Comparison of ENCODE assay signal across 16 cellular contexts in genomic region chr3:137642831-137643230, GRCh38.
DNase-seq lines count a peak whose midpoint lies in the region; ATAC-seq and FAIRE-seq lines count a peak whose summit lies in the region.
"Had no signal": no experiment of that assay in that cellular context is flagged by ENCODE, and none has a peak within 500 bp of the region (broad histone marks: within the 10 kb centered on the region; RNA-seq: fewer than 3 reads in every experiment).

No MANE protein-coding gene starts in this region.

- no peak overlapping the region for H3K4me3 ChIP-seq in HUES48 (ENCODE audit: low read depth, low read length)
- no peak overlapping the region for H3K4me3 ChIP-seq in small intestine (ENCODE audit: low read depth in 1 of 2, low read length in 2 of 2)
- H3K4me3 ChIP-seq: esophagus squamous epithelium had no signal

- FAIRE-seq in small intestine (lab: Jason Lieb, UNC), result no peak
- FAIRE-seq: astrocyte had no signal

- WGBS in small intestine, 3 donors, result 7 to 13% (median 9%) methylated on average over 10 of the region's 10 CpGs

- H3K36me3 ChIP-seq in HUES48 (ENCODE audit: control insufficient read depth, insufficient read depth, low read length), result no peaks in the 10 kb centered on the region
- H3K36me3 ChIP-seq in small intestine (ENCODE audit: control insufficient read depth in 2 of 2, insufficient read depth in 2 of 2, low read length in 2 of 2), result no peaks in the 10 kb centered on the region
- H3K36me3 ChIP-seq: esophagus squamous epithelium had no signal

- H3K27ac ChIP-seq in HUES48 (ENCODE audit: low read depth, low read length) (peak overlapping the region; percentile 71), small intestine (ENCODE audit: low read depth in 1 of 2, low read length in 1 of 2) (no peak overlapping the region)
- H3K27ac ChIP-seq: esophagus squamous epithelium had no signal

- H3K27me3 ChIP-seq in HUES48 (ENCODE audit: control insufficient read depth, insufficient read depth, low read length) (no peaks in the 10 kb centered on the region), small intestine (ENCODE audit: control insufficient read depth in 2 of 2, insufficient read depth in 2 of 2, low read length in 2 of 2) (peaks cover 0 to 2% of the 10 kb centered on the region in 2 donors)

- DNase-seq in DMS53 (lab: John Stamatoyannopoulos, UW) (peak; percentile 94), astrocyte of the hippocampus (ENCODE audit: low read depth, low spot score) (peak; percentile 44), left kidney (ENCODE audit: low read depth, low spot score) (peak; percentile 63), small intestine (no peak), cerebellum (ENCODE audit: low spot score) (no peak)
- DNase-seq: activated CD4-positive, alpha-beta T cell treated with anti-CD3 and anti-CD28 coated beads for 1 hour; Calu3; esophagus squamous epithelium; GOT3; naive thymus-derived CD4-positive, alpha-beta T cell; NCI-H2107; SIG-M5 had no signal

- peaks cover 31% of the 10 kb centered on the region for H3K4me1 ChIP-seq in HUES48 (ENCODE audit: control insufficient read depth, insufficient read depth, low read length)
- no peaks in the 10 kb centered on the region for H3K4me1 ChIP-seq in small intestine (ENCODE audit: control insufficient read depth in 2 of 2, insufficient read depth in 1 of 2, low read depth in 1 of 2, low read length in 1 of 2)
- H3K4me1 ChIP-seq: esophagus squamous epithelium had no signal

- H3K9me3 ChIP-seq in HUES48 (ENCODE audit: control insufficient read depth, insufficient read depth, low read length), result no peaks in the 10 kb centered on the region
- H3K9me3 ChIP-seq in small intestine (ENCODE audit: control insufficient read depth, low read depth), result no peaks in the 10 kb centered on the region
- H3K9me3 ChIP-seq: esophagus squamous epithelium had no signal

- H3K9ac ChIP-seq in HUES48 (ENCODE audit: low read depth, low read length), result no peak overlapping the region

- ATAC-seq in HG03460 (IDR thresholded peaks at IDR 0.05; ENCODE audit: unreplicated experiment) (no peak), HG02970 (IDR thresholded peaks at IDR 0.05; ENCODE audit: low FRiP score, unreplicated experiment) (no peak)
- ATAC-seq: naive thymus-derived CD4-positive, alpha-beta T cell had no signal

Comparison
In these comparisons a context has a peak if more than half of its experiments do, and no peak if none do; other contexts are left out.
1. DNase-seq: peak in DMS53 (single experiment), astrocyte of the hippocampus (single experiment) and left kidney (single experiment); none in small intestine (single experiment) and cerebellum (single experiment).